In genomic region chr2:162768646-162769045, GRCh38 we compare ENCODE assay signal across 9 cellular contexts.
DNase-seq lines count a peak whose midpoint lies in the region; ATAC-seq and TF ChIP-seq lines count a peak whose summit lies in the region.
"Had no signal": no experiment of that assay in that cellular context is flagged by ENCODE, and none has a peak within 500 bp of the region (broad histone marks: within the 10 kb centered on the region; RNA-seq: fewer than 3 reads in every experiment).

No MANE protein-coding gene starts in this region.

- 29 to 33% methylated on average over 4 of the region's 4 CpGs for WGBS in body of pancreas, 2 donors
- WGBS in neuronal stem cell (ENCODE audit: extremely low coverage in 2 of 2, insufficient read length in 2 of 2, insufficient replicate concordance in 1 of 2), 2 donors = no CpG with 5 or more reads among the region's 4 CpGs

- no peak overlapping the region for H3K4me2 ChIP-seq in neuronal stem cell (ENCODE audit: insufficient read depth, low read length, poor library complexity, severe bottlenecking)

- H3K27ac ChIP-seq in body of pancreas (no peak overlapping the region), neuronal stem cell (replicated peaks; ENCODE audit: low read length) (no peak overlapping the region)

- intact Hi-C loops in body of pancreas (cut with DNase I) = no loop called here
- intact Hi-C loops in activated CD4-positive, alpha-beta memory T cell treated with anti-CD3 and anti-CD28 coated beads for 36 hours (cut with micrococcal nuclease) = no loop called here

- H4K91ac ChIP-seq in neuronal stem cell (ENCODE audit: low read depth, low read length, poor library complexity) = no peak overlapping the region

- H2BK120ac ChIP-seq in neuronal stem cell (ENCODE audit: low read depth, low read length) = no peak overlapping the region

- no peak overlapping the region for H3K9ac ChIP-seq in neuronal stem cell (ENCODE audit: low read depth, low read length, poor library complexity)

- no peaks in the 10 kb centered on the region for H3K4me1 Mint-ChIP-seq in activated CD4-positive, alpha-beta memory T cell treated with anti-CD3 and anti-CD28 coated beads for 36 hours (ENCODE audit: low read depth)
- H3K4me1 Mint-ChIP-seq: CD4-positive, CD25-positive, alpha-beta regulatory T cell had no signal

- POLR2A ChIA-PET in activated CD4-positive, alpha-beta memory T cell treated with anti-CD3 and anti-CD28 coated beads for 36 hours (lab: Charles Lee) = no interaction called here

- H3K27ac Mint-ChIP-seq in activated CD4-positive, alpha-beta memory T cell treated with anti-CD3 and anti-CD28 coated beads for 36 hours = no peak overlapping the region
- H3K27ac Mint-ChIP-seq: CD4-positive, CD25-positive, alpha-beta regulatory T cell had no signal

- no peak overlapping the region for H3K4me3 ChIP-seq in body of pancreas
- peak overlapping the region in 1 of 2 donors; percentile 1 for H3K4me3 ChIP-seq in neuronal stem cell (ENCODE audit: low read length in 2 of 2)

- no peak overlapping the region for H3K14ac ChIP-seq in neuronal stem cell (ENCODE audit: low read length)

- no peak overlapping the region for H3K4ac ChIP-seq in neuronal stem cell (ENCODE audit: low read length)

- no peaks in the 10 kb centered on the region for H3K36me3 ChIP-seq in body of pancreas (replicated peaks in 1 of 2; ENCODE audit: insufficient read depth in 1 of 2, low read depth in 2 of 2)
- no peaks in the 10 kb centered on the region for H3K36me3 ChIP-seq in neuronal stem cell (replicated peaks in 1 of 2; ENCODE audit: control insufficient read depth in 2 of 2, insufficient read depth in 2 of 2, low read length in 2 of 2)

- H3K27me3 ChIP-seq in body of pancreas (no peaks in the 10 kb centered on the region), neuronal stem cell (ENCODE audit: control insufficient read depth in 3 of 3, insufficient read depth in 3 of 3, low read depth in 1 of 3, low read length in 3 of 3) (no peaks in the 10 kb centered on the region)

- no peaks in the 10 kb centered on the region for H3K27me3 Mint-ChIP-seq in activated CD4-positive, alpha-beta memory T cell treated with anti-CD3 and anti-CD28 coated beads for 36 hours
- H3K27me3 Mint-ChIP-seq: CD4-positive, CD25-positive, alpha-beta regulatory T cell had no signal

- no peak overlapping the region for H2AK5ac ChIP-seq in neuronal stem cell (ENCODE audit: low read depth, low read length)

- peak; percentile 99 for DNase-seq in NCI-H1092 treated with DMSO at 0.1 percent for 48 hours (lab: John Stamatoyannopoulos, UW)
- DNase-seq in NCI-H2196 treated with DMSO at 0.1 percent for 48 hours (lab: John Stamatoyannopoulos, UW; ENCODE audit: unreplicated experiment) = peak; percentile 98
- peak; percentile 18 to 48 (median 28) for DNase-seq in body of pancreas
- peak; percentile 58 for DNase-seq in neuronal stem cell (ENCODE audit: low spot score)
- no peak for DNase-seq in effector CD4-positive, alpha-beta T cell
- no peak for DNase-seq in activated CD4-positive, alpha-beta memory T cell treated with anti-CD3 and anti-CD28 coated beads for 36 hours
- DNase-seq: CD4-positive, CD25-positive, alpha-beta regulatory T cell; stimulated activated CD8-positive, alpha-beta memory T cell treated with anti-CD3 and anti-CD28 coated beads, Interleukin-4, amount 100 ng/mL, for 48 hours had no signal

- ATAC-seq in body of pancreas (peak; percentile 94), GM18505 (IDR thresholded peaks at IDR 0.05; ENCODE audit: unreplicated experiment) (no peak)

- H3K4me1 ChIP-seq in body of pancreas (peaks cover 10% of the 10 kb centered on the region), neuronal stem cell (ENCODE audit: control insufficient read depth in 2 of 2, insufficient read depth in 1 of 2, low read depth in 1 of 2, low read length in 2 of 2) (peaks cover 2 to 16% of the 10 kb centered on the region in 2 donors)

- no peak overlapping the region for H3K23ac ChIP-seq in neuronal stem cell (ENCODE audit: low read depth, low read length, poor library complexity)

- H3K9me3 ChIP-seq in body of pancreas (no peaks in the 10 kb centered on the region), neuronal stem cell (replicated peaks in 1 of 2; ENCODE audit: control insufficient read depth in 2 of 2, insufficient read depth in 1 of 2, low read depth in 1 of 2, low read length in 2 of 2) (no peaks in the 10 kb centered on the region)

- H3K79me1 ChIP-seq in neuronal stem cell (ENCODE audit: low read depth, low read length) = no peaks in the 10 kb centered on the region

- H2BK12ac ChIP-seq in neuronal stem cell (ENCODE audit: low read length) = no peak overlapping the region

- H3K18ac ChIP-seq in neuronal stem cell (ENCODE audit: low read length) = no peak overlapping the region

- H2AFZ ChIP-seq in neuronal stem cell (ENCODE audit: low read length) = peak overlapping the region; percentile 76

- H3K9me3 Mint-ChIP-seq in activated CD4-positive, alpha-beta memory T cell treated with anti-CD3 and anti-CD28 coated beads for 36 hours = no peaks in the 10 kb centered on the region

- CTCF ChIA-PET in activated CD4-positive, alpha-beta memory T cell treated with anti-CD3 and anti-CD28 coated beads for 36 hours (lab: Charles Lee) = no interaction called here

- no peak overlapping the region for H2BK5ac ChIP-seq in neuronal stem cell (ENCODE audit: low read length)

- H3K4me3 Mint-ChIP-seq in activated CD4-positive, alpha-beta memory T cell treated with anti-CD3 and anti-CD28 coated beads for 36 hours = no peak overlapping the region
- H3K4me3 Mint-ChIP-seq: CD4-positive, CD25-positive, alpha-beta regulatory T cell had no signal

- no peak for TF ChIP-seq POLR2A in body of pancreas (IDR thresholded peaks at IDR 0.05)
- no peak for TF ChIP-seq POLR2A in GM18505 (IDR thresholded peaks at IDR 0.05; ENCODE audit: borderline replicate concordance, extremely low read depth, insufficient read depth, insufficient read length)

- no peak for TF ChIP-seq CTCF in body of pancreas (IDR thresholded peaks at IDR 0.05)

- no peak overlapping the region for H2BK15ac ChIP-seq in neuronal stem cell (ENCODE audit: low read length)

- no peak overlapping the region for H4K8ac ChIP-seq in neuronal stem cell (ENCODE audit: low read depth, low read length)

- no peaks in the 10 kb centered on the region for H3K36me3 Mint-ChIP-seq in activated CD4-positive, alpha-beta memory T cell treated with anti-CD3 and anti-CD28 coated beads for 36 hours
- H3K36me3 Mint-ChIP-seq: CD4-positive, CD25-positive, alpha-beta regulatory T cell had no signal

Comparison
In these comparisons a context has a peak if more than half of its experiments do, and no peak if none do; other contexts are left out.
1. DNase-seq: peak in NCI-H1092 treated with DMSO at 0.1 percent for 48 hours (single experiment), NCI-H2196 treated with DMSO at 0.1 percent for 48 hours (single experiment), body of pancreas (4 of 4) and neuronal stem cell (single experiment); none in effector CD4-positive, alpha-beta T cell (single experiment) and activated CD4-positive, alpha-beta memory T cell treated with anti-CD3 and anti-CD28 coated beads for 36 hours (single experiment).